ENCODE assay signal across 1 cellular context in genomic region chr17:4483012-4483840, GRCh38.
TF ChIP-seq lines count a peak whose summit lies in the region.

No MANE protein-coding gene starts in this region.

TF ChIP-seq in HCT116, 20 proteins besides CTCF, POLR2A, EP300 and RAD21 (continued from another document):
- no peak for TF ChIP-seq ZBTB33 (IDR thresholded peaks at IDR 0.05; ENCODE audit: extremely low read depth, insufficient replicate concordance, low read length)
